8 cellular contexts compared by ENCODE assay signal in the genomic region with DNA sequence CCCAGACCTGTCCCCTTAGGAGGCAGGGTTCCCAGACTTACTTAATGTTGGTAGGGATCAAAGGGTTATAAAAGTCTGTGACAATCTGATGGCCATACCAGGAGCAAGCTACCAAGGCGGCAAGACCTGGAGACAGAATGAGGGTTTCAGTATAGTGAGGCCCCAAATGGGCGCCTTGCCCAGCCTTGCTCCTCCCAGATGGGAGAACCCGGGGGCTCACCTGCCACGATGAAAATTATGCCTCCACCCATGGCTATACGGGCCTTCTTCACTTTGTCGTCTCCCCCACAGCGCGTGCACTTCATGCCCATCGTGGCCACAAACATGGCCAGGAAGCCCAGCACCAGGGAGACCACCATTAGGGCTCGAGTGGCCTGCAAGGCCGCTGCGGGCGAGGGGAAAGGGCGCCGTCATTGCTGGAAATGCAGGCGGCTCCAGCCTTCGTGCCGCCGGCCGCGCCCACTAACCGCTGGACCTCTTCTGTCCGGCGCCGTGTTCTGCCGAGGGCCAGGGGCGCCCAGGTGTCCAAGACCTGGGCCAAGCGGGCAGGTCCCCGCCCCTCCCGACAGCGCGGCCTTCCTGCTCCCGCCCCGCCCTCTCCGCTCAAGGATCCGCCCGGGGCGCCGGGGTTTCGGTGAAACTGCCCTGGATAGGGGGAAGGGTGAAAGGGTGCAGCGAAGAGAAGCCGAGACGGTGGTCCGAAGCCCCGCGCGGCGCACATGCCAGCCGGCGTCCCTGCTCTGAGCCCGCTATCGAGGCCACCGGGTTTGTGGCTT. TPM values are rescaled to one million over a fixed set of nuclear protein-coding genes. Genes with fewer than 3 reads are reported as not detected.
A peak's percentile ranks its signal among the peaks of the same experiment; 100 is the strongest.
DNase-seq lines count a peak whose midpoint lies in the region; ATAC-seq, FAIRE-seq and TF ChIP-seq lines count a peak whose summit lies in the region.
"Had no signal": no experiment of that assay in that cellular context is flagged by ENCODE, and none has a peak within 500 bp of the region (broad histone marks: within the 10 kb centered on the region; RNA-seq: fewer than 3 reads in every experiment).

No MANE protein-coding gene starts in this region.

- CTCF ChIA-PET in PC-9 (lab: Charles Lee): interaction anchor here (0.7 kb wide), 2 partner anchors 19 to 249 kb away, joined by 3 to 13 read pairs; no protein-coding TSS in a partner anchor

- H3K4me1 ChIP-seq in PC-9 (replicated peaks; ENCODE audit: insufficient read depth): peaks cover 35% of the 10 kb centered on the region
- peaks cover 30% of the 10 kb centered on the region for H3K4me1 ChIP-seq in effector memory CD4-positive, alpha-beta T cell (ENCODE audit: control insufficient read depth, insufficient read depth, low read length, poor library complexity, severe bottlenecking)
- H3K4me1 ChIP-seq in mucosa of descending colon (ENCODE audit: low read depth): peaks cover 30% of the 10 kb centered on the region
- H3K4me1 ChIP-seq in aorta (ENCODE audit: control insufficient read depth in 1 of 2, insufficient read depth in 2 of 2, low read length in 2 of 2): no peaks in the 10 kb centered on the region

- no peaks in the 10 kb centered on the region for H3K9me2 ChIP-seq in PC-9 (ENCODE audit: insufficient read depth)

- H3K27me3 ChIP-seq in PC-9 (ENCODE audit: insufficient read depth, low read depth) (no peaks in the 10 kb centered on the region), aorta (ENCODE audit: control insufficient read depth in 1 of 2, insufficient read depth in 2 of 2, low read length in 1 of 2) (peaks cover 0 to 3% of the 10 kb centered on the region in 2 donors)
- no peaks in the 10 kb centered on the region for H3K27me3 ChIP-seq in effector memory CD4-positive, alpha-beta T cell (replicated peaks; ENCODE audit: control insufficient read depth, insufficient read depth, low read length, poor library complexity, severe bottlenecking)

- H3K36me3 ChIP-seq in PC-9 (ENCODE audit: low read depth): peaks cover 33% of the 10 kb centered on the region
- peaks cover 15% of the 10 kb centered on the region for H3K36me3 ChIP-seq in effector memory CD4-positive, alpha-beta T cell (ENCODE audit: control insufficient read depth, insufficient read depth, low read length)
- no peaks in the 10 kb centered on the region for H3K36me3 ChIP-seq in mucosa of descending colon (ENCODE audit: low read depth)
- peaks cover 0 to 5% of the 10 kb centered on the region in 2 donors for H3K36me3 ChIP-seq in aorta (ENCODE audit: control insufficient read depth in 1 of 2, insufficient read depth in 2 of 2, low read length in 1 of 2)

- peak; percentile 30 for TF ChIP-seq POLR2A in GM18505 (IDR thresholded peaks at IDR 0.05; ENCODE audit: borderline replicate concordance, extremely low read depth, insufficient read depth, insufficient read length)

- ATAC-seq in GM18505 (IDR thresholded peaks at IDR 0.05; ENCODE audit: unreplicated experiment) (no peak), mucosa of descending colon (peak; percentile 32), aorta (ENCODE audit: low FRiP score) (peak; percentile 53)

- FAIRE-seq in HTR-8/SVneo (lab: Jason Lieb, UNC): no peak
- FAIRE-seq: TTC549 had no signal

- H4K20me1 ChIP-seq in PC-9 (ENCODE audit: insufficient read depth): peaks cover 25% of the 10 kb centered on the region

- H3K79me2 ChIP-seq in PC-9 (ENCODE audit: low read depth): peaks cover 66% of the 10 kb centered on the region

- H3K27ac ChIP-seq in PC-9: peak overlapping the region; percentile 100
- H3K27ac ChIP-seq in effector memory CD4-positive, alpha-beta T cell (ENCODE audit: insufficient read depth, low read length, poor library complexity, severe bottlenecking): peak overlapping the region; percentile 57
- no peak overlapping the region for H3K27ac ChIP-seq in aorta (ENCODE audit: low read depth in 1 of 2, low read length in 2 of 2)

- H3K4me2 ChIP-seq in PC-9: peak overlapping the region; percentile 98

- DNase-seq in PC-9 (peak; percentile 74 to 91), mucosa of descending colon (peak; percentile 84 to 88 (median 88)), aorta (peak in 1 of 2 donors; percentile 65), NOMO-1 treated with DMSO at 0.1 percent for 48 hours (lab: John Stamatoyannopoulos, UW; ENCODE audit: unreplicated experiment) (no peak), HTR-8/SVneo (ENCODE audit: insufficient read length, low spot score) (no peak)
- no peak for DNase-seq in effector memory CD4-positive, alpha-beta T cell

- H3F3A ChIP-seq in PC-9 (ENCODE audit: insufficient read depth, low read depth): peaks cover 81% of the 10 kb centered on the region

- H3K4me3 ChIP-seq in PC-9: peak overlapping the region; percentile 97
- H3K4me3 ChIP-seq in effector memory CD4-positive, alpha-beta T cell (ENCODE audit: insufficient read depth, low read depth, low read length, poor library complexity, severe bottlenecking): peak overlapping the region; percentile 62
- H3K4me3 ChIP-seq in mucosa of descending colon: peak overlapping the region; percentile 67
- H3K4me3 ChIP-seq in aorta (ENCODE audit: low read length in 2 of 2): no peak overlapping the region

- no TSS peak for BruUV-seq in PC-9 (replicated peaks; lab: Mats Ljungman, UMichigan)

- no peak for TF ChIP-seq CTCF in PC-9 (conservative IDR thresholded peaks at IDR 0.05)
- TF ChIP-seq CTCF in mucosa of descending colon (IDR thresholded peaks at IDR 0.05): no peak

- WGBS in aorta, 2 donors: 6 to 8% methylated on average over 44 to 53 of the region's 53 CpGs

- no peak overlapping the region for H2AFZ ChIP-seq in PC-9

- intact Hi-C loops in PC-9 (cut with micrococcal nuclease; ENCODE audit: unreplicated experiment): loop anchor here (1.0 to 5.0 kb wide), 6 partner anchors 45 to 582 kb away; a partner anchor contains a TSS
- intact Hi-C loops in mucosa of descending colon (cut with DNase I, micrococcal nuclease): no loop called here
- intact Hi-C loops in aorta (cut with DNase I): no loop called here

- POLR2A ChIA-PET in PC-9 (lab: Charles Lee; ENCODE audit: unreplicated experiment): interaction anchor here (0.6 kb wide), 1 partner anchor 185 kb away, joined by 3 read pairs; no protein-coding TSS in a partner anchor

- H3K9me3 ChIP-seq in PC-9 (ENCODE audit: insufficient read depth, low read depth) (no peaks in the 10 kb centered on the region), mucosa of descending colon (no peaks in the 10 kb centered on the region), aorta (ENCODE audit: control insufficient read depth, low read length) (no peaks in the 10 kb centered on the region)
- no peaks in the 10 kb centered on the region for H3K9me3 ChIP-seq in effector memory CD4-positive, alpha-beta T cell (ENCODE audit: control insufficient read depth, low read length)

RNA-seq across cellular contexts. Expression of a gene that starts 1.5 kb away (rescaled TPM):
- total RNA-seq in PC-9 (2021): 390 and 442 TPM in 2 replicates
- 1,000 to 10,000 TPM in 1 of 3 donors, 100 to 1,000 TPM in 2; 586 to 1,244 (median 934) TPM for total RNA-seq in mucosa of descending colon
- 1 to 10 TPM; 3.3 to 9.9 TPM for total RNA-seq in aorta
- polyA plus RNA-seq in aorta: 10 to 100 TPM in 1 of 2 donors, 1 to 10 TPM in 1; 1.1 to 37.6 TPM

RNA-seq across cellular contexts. Expression of a gene that starts 8.8 kb away (rescaled TPM):
- 31.8 and 45.1 TPM in 2 replicates for total RNA-seq in PC-9 (2021)
- total RNA-seq in mucosa of descending colon: 10 to 100 TPM; 34.9 to 45.6 (median 42.2) TPM
- 10 to 100 TPM; 26.6 to 31.0 TPM for total RNA-seq in aorta
- polyA plus RNA-seq in aorta: 10 to 100 TPM; 26.7 to 51.1 TPM

RNA-seq across cellular contexts. Expression of a gene that starts 9.3 kb away (rescaled TPM):
- total RNA-seq in PC-9 (2021) (173 and 203 TPM in 2 replicates), mucosa of descending colon (100 to 1,000 TPM; 117 to 123 (median 117) TPM), aorta (100 to 1,000 TPM in 1 of 2 donors, 10 to 100 TPM in 1; 92.9 to 105 TPM)
- polyA plus RNA-seq in aorta: 100 to 1,000 TPM; 112 to 113 TPM

RNA-seq across cellular contexts. Expression of a gene that starts 18.5 kb away (rescaled TPM):
- total RNA-seq in PC-9 (2021) (424 and 457 TPM in 2 replicates), mucosa of descending colon (100 to 1,000 TPM; 424 to 499 (median 484) TPM), aorta (100 to 1,000 TPM; 405 to 430 TPM)
- polyA plus RNA-seq in aorta: 100 to 1,000 TPM; 801 to 895 TPM

RNA-seq across cellular contexts. Expression of a gene that starts 20.7 kb away (rescaled TPM):
- total RNA-seq in PC-9 (2021): 1.5 and 1.6 TPM in 2 replicates
- total RNA-seq in mucosa of descending colon: 10 to 100 TPM in 1 of 3 donors, 1 to 10 TPM in 2; 5.3 to 78.2 (median 6.1) TPM
- total RNA-seq in aorta: 1 to 10 TPM; 2.5 to 3.9 TPM
- polyA plus RNA-seq in aorta: 1 to 10 TPM in 1 of 2 donors, under 1 TPM in 1; 0.63 to 1.6 TPM

Comparison
In these comparisons a context has a peak if more than half of its experiments do, and no peak if none do; other contexts are left out.
1. DNase-seq: peak in PC-9 (2 of 2) and mucosa of descending colon (3 of 3); none in effector memory CD4-positive, alpha-beta T cell (0 of 3), NOMO-1 treated with DMSO at 0.1 percent for 48 hours (single experiment) and HTR-8/SVneo (single experiment).
2. H3K27ac ChIP-seq: peak in PC-9 (single experiment) and effector memory CD4-positive, alpha-beta T cell (single experiment); none in aorta (0 of 2).
3. H3K4me3 ChIP-seq: peak in PC-9 (single experiment), effector memory CD4-positive, alpha-beta T cell (single experiment) and mucosa of descending colon (single experiment); none in aorta (0 of 2).
4. RNA of a gene that starts 1.5 kb away (total RNA-seq): 586 to 1,244 TPM in mucosa of descending colon and 390 to 442 TPM in PC-9; 3.3 to 9.9 TPM in aorta; every median in the first group is over 10 times any median in the second.